Comparison of ENCODE assay signal across 8 cellular contexts in genomic region chr22:49936018-49936972, GRCh38. TPM values are rescaled to one million over a fixed set of nuclear protein-coding genes. Genes with fewer than 3 reads are reported as not detected.
DNase-seq lines count a peak whose midpoint lies in the region; ATAC-seq and TF ChIP-seq lines count a peak whose summit lies in the region.

No MANE protein-coding gene starts in this region.

- H3K4me3 ChIP-seq in ACC112 (ENCODE audit: low read depth, low read length) (peak overlapping the region; percentile 54), endocrine pancreas (ENCODE audit: control insufficient read depth, insufficient read depth, low read length) (no peak overlapping the region)

- TF ChIP-seq CTCF in mesothelial cell of epicardium (IDR thresholded peaks at IDR 0.05; ENCODE audit: unreplicated experiment): no peak

- H3K27ac ChIP-seq in ACC112 (ENCODE audit: low read depth, low read length): no peak overlapping the region

- H3K4me1 Mint-ChIP-seq in mesothelial cell of epicardium: peaks cover 17% of the 10 kb centered on the region

- no peaks in the 10 kb centered on the region for H3K36me3 Mint-ChIP-seq in mesothelial cell of epicardium

- H3K9ac ChIP-seq in endocrine pancreas (ENCODE audit: control insufficient read depth, insufficient read depth, low read length): peak overlapping the region; percentile 60

- H3K27me3 ChIP-seq in ACC112 (ENCODE audit: insufficient read depth, low read length): no peaks in the 10 kb centered on the region
- H3K27me3 ChIP-seq in endocrine pancreas (ENCODE audit: control insufficient read depth, insufficient read depth, low read length): no peaks in the 10 kb centered on the region

- H3K9me3 Mint-ChIP-seq in mesothelial cell of epicardium: no peaks in the 10 kb centered on the region

- peak; percentile 48 for DNase-seq in NCI-H748 treated with DMSO at 0.1 percent for 48 hours (lab: John Stamatoyannopoulos, UW)
- peak; percentile 92 to 99 (median 93) for DNase-seq in activated CD8-positive, alpha-beta memory T cell treated with anti-CD3 and anti-CD28 coated beads for 48 hours (ENCODE audit: low read depth in 2 of 3, low spot score in 2 of 3)
- DNase-seq in mesothelial cell of epicardium (ENCODE audit: low spot score in 2 of 2, unreplicated experiment in 2 of 2): no peak
- DNase-seq in stimulated activated CD8-positive, alpha-beta memory T cell treated with anti-CD3 and anti-CD28 coated beads, Interleukin-4, amount 100 ng/mL, for 1 hour (ENCODE audit: low read depth in 2 of 2, low spot score in 1 of 2): peak; percentile 64 to 82

- no peaks in the 10 kb centered on the region for H3K79me2 ChIP-seq in ACC112 (ENCODE audit: control insufficient read depth, insufficient read depth, low read length, unreplicated experiment)

- peak overlapping the region; percentile 21 for H3K27ac Mint-ChIP-seq in mesothelial cell of epicardium

- ATAC-seq in GM18868 (IDR thresholded peaks at IDR 0.05; ENCODE audit: unreplicated experiment) (peak; percentile 67), HG03097 (IDR thresholded peaks at IDR 0.05; ENCODE audit: low FRiP score, unreplicated experiment) (peak; percentile 53)

- peaks cover 17% of the 10 kb centered on the region for H3K4me1 ChIP-seq in ACC112 (ENCODE audit: control insufficient read depth, insufficient read depth, low read length, unreplicated experiment)
- no peaks in the 10 kb centered on the region for H3K4me1 ChIP-seq in endocrine pancreas (ENCODE audit: control insufficient read depth, insufficient read depth, low read length)

- peak overlapping the region; percentile 53 for H3K4me3 Mint-ChIP-seq in mesothelial cell of epicardium

- no peak overlapping the region for H2AFZ ChIP-seq in ACC112 (ENCODE audit: low read length, unreplicated experiment)

- no peaks in the 10 kb centered on the region for H3K27me3 Mint-ChIP-seq in mesothelial cell of epicardium (ENCODE audit: low read depth)

- H3K36me3 ChIP-seq in ACC112 (ENCODE audit: insufficient read depth, low read length) (no peaks in the 10 kb centered on the region), endocrine pancreas (ENCODE audit: control insufficient read depth, insufficient read depth, low read length) (no peaks in the 10 kb centered on the region)

- H3K9me3 ChIP-seq in endocrine pancreas (ENCODE audit: control insufficient read depth, low read length): no peaks in the 10 kb centered on the region

RNA-seq across cellular contexts. Expression of gene CRELD2, which starts 17.9 kb away (rescaled TPM):
- total RNA-seq in mesothelial cell of epicardium: 41.4 to 42.2 TPM (median 41.9 TPM) in 3 replicates

RNA-seq across cellular contexts. Expression of gene ALG12, which starts 18.1 kb away (rescaled TPM):
- 26.4 to 30.9 TPM (median 26.8 TPM) in 3 replicates for total RNA-seq in mesothelial cell of epicardium

RNA-seq across cellular contexts. Expression of gene PIM3, which starts 24.3 kb away (rescaled TPM):
- total RNA-seq in mesothelial cell of epicardium: 57.5 to 62.5 TPM (median 59.8 TPM) in 3 replicates

Comparison
In these comparisons a context has a peak if more than half of its experiments do, and no peak if none do; other contexts are left out.
1. DNase-seq: peak in NCI-H748 treated with DMSO at 0.1 percent for 48 hours (single experiment), activated CD8-positive, alpha-beta memory T cell treated with anti-CD3 and anti-CD28 coated beads for 48 hours (3 of 3) and stimulated activated CD8-positive, alpha-beta memory T cell treated with anti-CD3 and anti-CD28 coated beads, Interleukin-4, amount 100 ng/mL, for 1 hour (2 of 2); none in mesothelial cell of epicardium (0 of 2).